In genomic region chr15:40217166-40217785, GRCh38 we compare ENCODE assay signal across 1 cellular context.
TF ChIP-seq lines count a peak whose summit lies in the region.

No MANE protein-coding gene starts in this region.

TF ChIP-seq in H1, 55 proteins besides CTCF, POLR2A, EP300 and RAD21:
- TF ChIP-seq CBX8 (IDR thresholded peaks at IDR 0.05; ENCODE audit: borderline replicate concordance, low read depth, low read length) (no peak), USF2 (IDR thresholded peaks at IDR 0.05; ENCODE audit: low read length) (no peak), TEAD4 (IDR thresholded peaks at IDR 0.05; ENCODE audit: low read depth, low read length) (peak; percentile 39; the same call in 1 of the 2 replicates)
